Comparison of ENCODE assay signal across 12 cellular contexts in the genomic region with DNA sequence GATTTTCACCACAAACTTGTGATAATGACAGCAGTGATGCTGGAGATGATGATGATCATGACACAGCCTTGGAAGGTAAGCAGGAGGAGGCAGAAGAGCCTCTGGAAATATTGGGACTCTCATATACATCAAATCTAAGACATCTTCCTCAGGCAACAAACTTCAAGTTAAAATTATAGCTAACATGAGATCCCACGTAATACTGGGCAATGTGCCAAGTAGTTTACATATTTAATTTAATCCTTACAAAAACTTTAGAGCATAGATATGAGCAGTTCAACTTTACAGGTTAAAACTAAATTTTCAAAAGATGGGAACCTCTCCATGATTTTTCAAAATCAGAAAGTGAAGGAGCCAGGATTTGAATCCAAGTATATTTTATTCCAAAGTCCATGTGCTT. TPM values are rescaled to one million over a fixed set of nuclear protein-coding genes. Genes with fewer than 3 reads are reported as not detected.
"Had no signal": no experiment of that assay in that cellular context is flagged by ENCODE, and none has a peak within 500 bp of the region (broad histone marks: within the 10 kb centered on the region; RNA-seq: fewer than 3 reads in every experiment).

No MANE protein-coding gene starts in this region.

- FAIRE-seq: H1, H54 had no signal

- H3K9me3 ChIP-seq: HAP-1 had no signal

- H3K4me3 ChIP-seq: GM23248, GM23338, HAP-1 had no signal

- DNase-seq: GM23248, GOT3, H7, H9, HCEC 1CT, HFFc6 had no signal

- H2AFZ ChIP-seq: GM23248, GM23338 had no signal

- ATAC-seq: GM23338, HCT116 had no signal

- H3K4me2 ChIP-seq: GM23338 had no signal

- H3K27ac ChIP-seq: GM23248 had no signal

- H3K36me3 ChIP-seq: HAP-1 had no signal

- H3K4me1 ChIP-seq: HAP-1 had no signal

- H3K9ac ChIP-seq: GM23248 had no signal

RNA-seq across cellular contexts. Expression of gene OR52B2, which starts 19.0 kb away (rescaled TPM):
- total RNA-seq: GM23248, GM23338, H1, H4, H7, H9, HFFc6 had no signal
- polyA plus RNA-seq: GM23248, GM23338 had no signal

RNA-seq across cellular contexts. Expression of gene OR56B4, which starts 43.6 kb away (rescaled TPM):
- total RNA-seq: GM23248, GM23338, H1, H4, H7, H9, HFFc6 had no signal
- polyA plus RNA-seq: GM23248, GM23338, H1 had no signal

RNA-seq across cellular contexts. Expression of gene OR52W1, which starts 47.9 kb away (rescaled TPM):
- total RNA-seq: GM23248, GM23338, H1, H4, H7, H9, HFFc6 had no signal
- polyA plus RNA-seq: GM23248, GM23338, H1 had no signal

RNA-seq across cellular contexts. Expression of gene C11orf42, which starts 54.2 kb away (rescaled TPM):
- total RNA-seq: GM23248, GM23338, H1, H4, H7, H9, HFFc6 had no signal
- polyA plus RNA-seq: GM23338, H1 had no signal
